Comparison of ENCODE assay signal across 15 cellular contexts in the genomic region with DNA sequence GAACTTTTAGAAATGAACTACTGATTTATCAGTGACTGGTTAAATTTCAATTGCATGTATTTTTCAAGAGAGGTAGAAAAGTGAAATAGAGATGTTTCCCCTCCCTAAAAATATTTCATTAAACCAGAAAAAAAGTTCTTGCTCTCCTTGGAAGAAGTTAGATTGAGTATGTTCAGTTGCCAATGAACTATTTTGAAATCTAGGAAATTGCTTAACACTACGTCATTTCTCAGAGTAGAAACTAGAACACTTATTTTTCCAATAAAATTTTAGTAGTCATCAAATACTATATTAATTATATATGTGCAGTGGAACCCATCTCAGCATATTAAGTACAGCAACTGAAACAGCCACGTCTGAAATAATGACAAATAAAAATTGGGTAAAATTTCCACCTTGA. TPM values are rescaled to one million over a fixed set of nuclear protein-coding genes. Genes with fewer than 3 reads are reported as not detected.
DNase-seq lines count a peak whose midpoint lies in the region; ATAC-seq and TF ChIP-seq lines count a peak whose summit lies in the region.
"Had no signal": no experiment of that assay in that cellular context is flagged by ENCODE, and none has a peak within 500 bp of the region (broad histone marks: within the 10 kb centered on the region; RNA-seq: fewer than 3 reads in every experiment).

No MANE protein-coding gene starts in this region.

- ATAC-seq in Right ventricle myocardium superior (ENCODE audit: poor library complexity) (peak; percentile 58), Right ventricle myocardium inferior (no peak), upper lobe of right lung (no peak)
- no peak for ATAC-seq in effector memory CD8-positive, alpha-beta T cell (replicated peaks)
- ATAC-seq: left colon, Panc1 had no signal

- intact Hi-C loops in Right ventricle myocardium superior (cut with DNase I) = no loop called here
- intact Hi-C loops in Right ventricle myocardium inferior (cut with DNase I) = no loop called here
- intact Hi-C loops in upper lobe of right lung (cut with DNase I) = no loop called here

- no peaks in the 10 kb centered on the region for H3K36me3 ChIP-seq in upper lobe of right lung
- H3K36me3 ChIP-seq: BE2C had no signal

- peak overlapping the region; percentile 20 for H3K4me3 ChIP-seq in upper lobe of right lung
- H3K4me3 ChIP-seq: psoas muscle had no signal

- TF ChIP-seq CTCF in upper lobe of right lung (IDR thresholded peaks at IDR 0.05) = no peak

- DNase-seq in Right ventricle myocardium superior (no peak), Right ventricle myocardium inferior (ENCODE audit: missing footprints) (no peak), OCI-M1 (lab: John Stamatoyannopoulos, UW) (peak; percentile 52), upper lobe of right lung (no peak), AG08395 (ENCODE audit: low spot score) (no peak), HEK293T (ENCODE audit: extremely low spot score) (no peak), GM03348 (ENCODE audit: low spot score) (no peak)
- DNase-seq in effector memory CD8-positive, alpha-beta T cell = no peak
- DNase-seq: BE2C; central memory CD4-positive, alpha-beta T cell; left colon; NCI-H1694; NCI-H510A treated with DMSO at 0.1 percent for 48 hours; psoas muscle had no signal

- no peak overlapping the region for H3K27ac ChIP-seq in upper lobe of right lung
- H3K27ac ChIP-seq: psoas muscle had no signal

- peaks cover 49% of the 10 kb centered on the region for H3K36me3 Mint-ChIP-seq in effector memory CD8-positive, alpha-beta T cell (ENCODE audit: insufficient read depth)

- CTCF ChIA-PET in HEK293T (lab: Yijun Ruan, JAX) = no interaction called here

- no peaks in the 10 kb centered on the region for H3K27me3 ChIP-seq in upper lobe of right lung
- H3K27me3 ChIP-seq: BE2C had no signal

- POLR2A ChIA-PET in HEK293T (lab: Yijun Ruan, JAX) = no interaction called here

- no peaks in the 10 kb centered on the region for H3K27me3 Mint-ChIP-seq in effector memory CD8-positive, alpha-beta T cell

- no peaks in the 10 kb centered on the region for H3K9me3 ChIP-seq in upper lobe of right lung
- H3K9me3 ChIP-seq: BE2C, psoas muscle had no signal

- H3K4me1 ChIP-seq in upper lobe of right lung = peaks cover 13% of the 10 kb centered on the region
- H3K4me1 ChIP-seq: BE2C had no signal

- peak overlapping the region; percentile 21 to 56 for H3K4me3 Mint-ChIP-seq in effector memory CD8-positive, alpha-beta T cell

- H3K4me1 Mint-ChIP-seq in effector memory CD8-positive, alpha-beta T cell (ENCODE audit: low read depth in 2 of 2) = peaks cover 51 to 72% of the 10 kb centered on the region in 2 donors

- peak overlapping the region; percentile 87 to 93 for H3K27ac Mint-ChIP-seq in effector memory CD8-positive, alpha-beta T cell

- H3K9me3 Mint-ChIP-seq in effector memory CD8-positive, alpha-beta T cell = no peaks in the 10 kb centered on the region

TF ChIP-seq in HEK293T, 16 proteins besides CTCF, POLR2A, EP300 and RAD21:
- TF ChIP-seq HDGF (IDR thresholded peaks at IDR 0.05; ENCODE audit: borderline replicate concordance) = no peak
- TF ChIP-seq LEF1 (IDR thresholded peaks at IDR 0.05; ENCODE audit: borderline replicate concordance) = no peak
- no peak for TF ChIP-seq FOXM1 (IDR thresholded peaks at IDR 0.05; ENCODE audit: borderline replicate concordance)
- TF ChIP-seq, protein P1, sequence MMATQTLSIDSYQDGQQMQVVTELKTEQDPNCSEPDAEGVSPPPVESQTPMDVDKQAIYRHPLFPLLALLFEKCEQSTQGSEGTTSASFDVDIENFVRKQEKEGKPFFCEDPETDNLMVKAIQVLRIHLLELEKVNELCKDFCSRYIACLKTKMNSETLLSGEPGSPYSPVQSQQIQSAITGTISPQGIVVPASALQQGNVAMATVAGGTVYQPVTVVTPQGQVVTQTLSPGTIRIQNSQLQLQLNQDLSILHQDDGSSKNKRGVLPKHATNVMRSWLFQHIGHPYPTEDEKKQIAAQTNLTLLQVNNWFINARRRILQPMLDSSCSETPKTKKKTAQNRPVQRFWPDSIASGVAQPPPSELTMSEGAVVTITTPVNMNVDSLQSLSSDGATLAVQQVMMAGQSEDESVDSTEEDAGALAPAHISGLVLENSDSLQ (IDR thresholded peaks at IDR 0.05) = no peak
- no peak for TF ChIP-seq ARNT (IDR thresholded peaks at IDR 0.05)
- no peak for TF ChIP-seq SP1 (IDR thresholded peaks at IDR 0.05)
- no peak for TF ChIP-seq L3MBTL2 (conservative IDR thresholded peaks at IDR 0.05)
- TF ChIP-seq SUZ12 (IDR thresholded peaks at IDR 0.05) = no peak
- TF ChIP-seq BHLHE40 (IDR thresholded peaks at IDR 0.05; ENCODE audit: borderline replicate concordance) = no peak
- no peak for TF ChIP-seq ELF4 (IDR thresholded peaks at IDR 0.05)
- TF ChIP-seq FOXK2 (IDR thresholded peaks at IDR 0.05) = no peak
- TF ChIP-seq TARDBP (IDR thresholded peaks at IDR 0.05) = no peak
- no peak for TF ChIP-seq NFRKB (IDR thresholded peaks at IDR 0.05)
- no peak for TF ChIP-seq ZNF384 (IDR thresholded peaks at IDR 0.05)

RNA-seq across cellular contexts. Expression of gene STAT1, which starts 51.8 kb away (rescaled TPM):
- 31.5 TPM for total RNA-seq in Right ventricle myocardium superior
- 35.5 TPM for total RNA-seq in Right ventricle myocardium inferior
- total RNA-seq in upper lobe of right lung = 98.6 TPM
